ENCODE assay signal across 8 cellular contexts in genomic region chr5:138033275-138033808, GRCh38. TPM values are rescaled to one million over a fixed set of nuclear protein-coding genes. Genes with fewer than 3 reads are reported as not detected.
DNase-seq lines count a peak whose midpoint lies in the region; ATAC-seq, FAIRE-seq and TF ChIP-seq lines count a peak whose summit lies in the region.

No MANE protein-coding gene starts in this region.

- H3K4me1 ChIP-seq in heart left ventricle (peaks cover 0 to 60% (median 37%) of the 10 kb centered on the region in 12 donors), rectal smooth muscle tissue (ENCODE audit: control insufficient read depth, insufficient read depth, low read length) (peaks cover 10% of the 10 kb centered on the region)

- CTCF ChIA-PET in activated CD4-positive, alpha-beta memory T cell treated with anti-CD3 and anti-CD28 coated beads, Interleukin-2, amount 10 ng/mL, durations not matched to agents 7 days and 5 days (lab: Charles Lee) = interaction anchor here (0.6 to 5.6 kb wide), 8 partner anchors 9 to 404 kb away, joined by 3 to 133 read pairs (median 4); partner anchors contain the start of gene HNRNPA0

- peak overlapping the region; percentile 94 for H3K9ac ChIP-seq in rectal smooth muscle tissue (ENCODE audit: low read length)

- no peak for FAIRE-seq in RCC 7860 (lab: Jason Lieb, UNC)

- TF ChIP-seq POLR2A in heart left ventricle (IDR thresholded peaks at IDR 0.05) = no peak

- intact Hi-C loops in heart left ventricle (cut with DNase I) (loop anchor here in 7 of 10 donors (10.0 kb wide), 4 partner anchors 101 to 399 kb away; partner anchors contain the start of genes HNRNPA0 (in 1 of the 7) and NME5 (in 1 of the 7)), posterior vena cava (cut with DNase I) (loop anchor here in 1 of 2 donors (10.0 kb wide), 1 partner anchor 101 kb away; the partner anchor contains the start of gene NME5)

- H3K27me3 Mint-ChIP-seq in activated CD4-positive, alpha-beta memory T cell treated with anti-CD3 and anti-CD28 coated beads, Interleukin-2, amount 10 ng/mL, durations not matched to agents 7 days and 5 days = no peaks in the 10 kb centered on the region

- no peaks in the 10 kb centered on the region for H3K9me3 ChIP-seq in heart left ventricle

- H3K9me3 Mint-ChIP-seq in activated CD4-positive, alpha-beta memory T cell treated with anti-CD3 and anti-CD28 coated beads, Interleukin-2, amount 10 ng/mL, durations not matched to agents 7 days and 5 days = no peaks in the 10 kb centered on the region

- H3K36me3 ChIP-seq in heart left ventricle = no peaks in the 10 kb centered on the region
- H3K36me3 ChIP-seq in rectal smooth muscle tissue (ENCODE audit: control insufficient read depth, insufficient read depth, low read length) = no peaks in the 10 kb centered on the region

- POLR2A ChIA-PET in activated CD4-positive, alpha-beta memory T cell treated with anti-CD3 and anti-CD28 coated beads, Interleukin-2, amount 10 ng/mL, durations not matched to agents 7 days and 5 days (lab: Charles Lee) = interaction anchor here (0.5 to 4.1 kb wide), 9 partner anchors 14 to 302 kb away, joined by 3 to 16 read pairs (median 3); partner anchors contain the start of genes BRD8 and KIF20A

- H3K4me3 ChIP-seq in heart left ventricle (peak overlapping the region; percentile 75 to 100 (median 98)), rectal smooth muscle tissue (ENCODE audit: low read length) (peak overlapping the region; percentile 67)

- peaks cover 62% of the 10 kb centered on the region for H3K4me1 Mint-ChIP-seq in activated CD4-positive, alpha-beta memory T cell treated with anti-CD3 and anti-CD28 coated beads, Interleukin-2, amount 10 ng/mL, durations not matched to agents 7 days and 5 days

- peaks cover 21% of the 10 kb centered on the region for H3K36me3 Mint-ChIP-seq in activated CD4-positive, alpha-beta memory T cell treated with anti-CD3 and anti-CD28 coated beads, Interleukin-2, amount 10 ng/mL, durations not matched to agents 7 days and 5 days (ENCODE audit: low read depth)

- H3K27ac Mint-ChIP-seq in activated CD4-positive, alpha-beta memory T cell treated with anti-CD3 and anti-CD28 coated beads, Interleukin-2, amount 10 ng/mL, durations not matched to agents 7 days and 5 days = peak overlapping the region; percentile 97

- TF ChIP-seq CTCF in heart left ventricle (IDR thresholded peaks at IDR 0.05) = no peak

- 1 to 3% (median 2%) methylated on average over 13 to 20 of the region's 20 CpGs for WGBS in heart left ventricle, 4 donors

- peak; percentile 18 for DNase-seq in EL
- DNase-seq in HuH-7.5 (ENCODE audit: low spot score) = peak; percentile 43
- DNase-seq in activated CD4-positive, alpha-beta memory T cell treated with anti-CD3 and anti-CD28 coated beads, Interleukin-2, amount 10 ng/mL, durations not matched to agents 7 days and 5 days = no peak
- DNase-seq in heart left ventricle = no peak
- no peak for DNase-seq in RCC 7860 (ENCODE audit: low spot score)
- no peak for DNase-seq in posterior vena cava (ENCODE audit: low spot score)

- peak overlapping the region; percentile 90 for H3K4me3 Mint-ChIP-seq in activated CD4-positive, alpha-beta memory T cell treated with anti-CD3 and anti-CD28 coated beads, Interleukin-2, amount 10 ng/mL, durations not matched to agents 7 days and 5 days

- peak; percentile 9 for ATAC-seq in GM21423 (IDR thresholded peaks at IDR 0.05; ENCODE audit: unreplicated experiment)
- peak; percentile 5 to 34 (median 18) for ATAC-seq in heart left ventricle

- H3K27me3 ChIP-seq in heart left ventricle (no peaks in the 10 kb centered on the region), rectal smooth muscle tissue (ENCODE audit: control insufficient read depth, insufficient read depth, low read length) (no peaks in the 10 kb centered on the region)

- H3K27ac ChIP-seq in heart left ventricle (peak overlapping the region; percentile 88 to 100 (median 99)), rectal smooth muscle tissue (ENCODE audit: low read depth, low read length) (peak overlapping the region; percentile 99)

RNA-seq across cellular contexts. Expression of gene FAM13B, which starts 0.5 kb away (rescaled TPM):
- 10 to 100 TPM; 24.9 to 25.3 TPM for total RNA-seq in activated CD4-positive, alpha-beta memory T cell treated with anti-CD3 and anti-CD28 coated beads, Interleukin-2, amount 10 ng/mL, durations not matched to agents 7 days and 5 days
- total RNA-seq in heart left ventricle = 10 to 100 TPM; 20.3 to 42.0 (median 27.2) TPM
- polyA plus RNA-seq in heart left ventricle = 10 to 100 TPM in 1 of 2 donors, 1 to 10 TPM in 1; 6.8 to 19.6 TPM
- 10 to 100 TPM; 70.3 to 70.9 TPM for total RNA-seq in posterior vena cava

RNA-seq across cellular contexts. Expression of gene WNT8A, which starts 50.5 kb away (rescaled TPM):
- total RNA-seq in activated CD4-positive, alpha-beta memory T cell treated with anti-CD3 and anti-CD28 coated beads, Interleukin-2, amount 10 ng/mL, durations not matched to agents 7 days and 5 days = not detected
- not detected for total RNA-seq in heart left ventricle
- polyA plus RNA-seq in heart left ventricle = not detected
- total RNA-seq in posterior vena cava = not detected

Comparison
In these comparisons a context has a peak if more than half of its experiments do, and no peak if none do; other contexts are left out.
1. DNase-seq: peak in EL (single experiment) and HuH-7.5 (single experiment); none in activated CD4-positive, alpha-beta memory T cell treated with anti-CD3 and anti-CD28 coated beads, Interleukin-2, amount 10 ng/mL, durations not matched to agents 7 days and 5 days (single experiment), heart left ventricle (0 of 5), RCC 7860 (single experiment) and posterior vena cava (single experiment).